8 cellular contexts compared by ENCODE assay signal in genomic region chr1:25022361-25023189, GRCh38.
DNase-seq lines count a peak whose midpoint lies in the region; ATAC-seq, FAIRE-seq and TF ChIP-seq lines count a peak whose summit lies in the region.

No MANE protein-coding gene starts in this region.

- no peak overlapping the region for H4K8ac ChIP-seq in H1 (ENCODE audit: extremely low read depth, insufficient read depth, low read length)

- H3K23ac ChIP-seq in H1 (ENCODE audit: insufficient read length), result no peak overlapping the region

- no peaks in the 10 kb centered on the region for H3K27me3 Mint-ChIP-seq in stimulated activated memory B cell treated with anti-CD40 and anti-IgM and Interleukin-4, amounts not matched to agents 10 μg/mL and 1 μg/mL and 100 μg/mL, for 72 hours

- peaks cover 0 to 5% of the 10 kb centered on the region in 2 experiments for H4K20me1 ChIP-seq in H1 (replicated peaks in 1 of 2; ENCODE audit: control insufficient read depth in 1 of 2, insufficient read depth in 2 of 2, low read length in 2 of 2)

- no peak overlapping the region; the same call in 1 of the 2 replicates for H2BK12ac ChIP-seq in H1 (ENCODE audit: low read depth, low read length)

- H3K27ac ChIP-seq in H1 (ENCODE audit: low read depth, low read length) (no peak overlapping the region), muscle layer of duodenum (ENCODE audit: low read length) (peak overlapping the region; percentile 35)

- H3K36me3 ChIP-seq in H1 (ENCODE audit: control insufficient read depth in 2 of 4, insufficient read depth in 4 of 4, low read length in 3 of 4) (no peaks in the 10 kb centered on the region), muscle layer of duodenum (ENCODE audit: control insufficient read depth in 1 of 2, insufficient read depth in 2 of 2, low read length in 2 of 2) (no peaks in the 10 kb centered on the region)

- WGBS in H1 (ENCODE audit: extremely low coverage in 1 of 2, insufficient coverage in 1 of 2, insufficient read length in 1 of 2, insufficient replicate concordance in 2 of 2, low coverage in 1 of 2, low lambda C conversion rate in 2 of 2, missing lambda C conversion rate in 1 of 2), 2 experiments, result 69% methylated on average over 14 of the region's 20 CpGs; no CpG with 5 or more reads in 1 of the 2 experiments

- peaks cover 96% of the 10 kb centered on the region for H3K4me1 Mint-ChIP-seq in stimulated activated memory B cell treated with anti-CD40 and anti-IgM and Interleukin-4, amounts not matched to agents 10 μg/mL and 1 μg/mL and 100 μg/mL, for 72 hours

- no peak overlapping the region for H3K14ac ChIP-seq in H1 (ENCODE audit: insufficient read length)

- H3K4me2 ChIP-seq in H1 (ENCODE audit: insufficient read depth in 1 of 2, low read depth in 2 of 2, low read length in 2 of 2), result no peak overlapping the region

- FAIRE-seq in H1 (lab: Jason Lieb, UNC), result no peak

- TF ChIP-seq POLR2A in GM15510 (IDR thresholded peaks at IDR 0.05; ENCODE audit: borderline replicate concordance, extremely low read depth, insufficient read length) (peak; percentile 54), H1 (IDR thresholded peaks at IDR 0.05; ENCODE audit: control extremely low read depth in 1 of 2, low read depth in 2 of 2, low read length in 2 of 2) (no peak)

- H3K9me3 ChIP-seq in H1 (ENCODE audit: insufficient read depth in 2 of 2, low read depth in 1 of 2, low read length in 1 of 2) (no peaks in the 10 kb centered on the region), muscle layer of duodenum (ENCODE audit: control insufficient read depth in 1 of 2, low read length in 2 of 2) (no peaks in the 10 kb centered on the region)

- H3K18ac ChIP-seq in H1 (ENCODE audit: extremely low read depth, low read length), result peak overlapping the region; percentile 60

- H3K4me1 ChIP-seq in H1 (replicated peaks in 1 of 4; ENCODE audit: control insufficient read depth in 3 of 4, insufficient read depth in 4 of 4, low read length in 3 of 4) (peaks cover 0 to 23% (median 15%) of the 10 kb centered on the region in 4 experiments; a peak in 6 of 7 replicates), muscle layer of duodenum (ENCODE audit: control insufficient read depth in 1 of 2, insufficient read depth in 2 of 2, low read length in 2 of 2) (peaks cover 0 to 9% of the 10 kb centered on the region in 2 donors)

- no peaks in the 10 kb centered on the region for H3K36me3 Mint-ChIP-seq in stimulated activated memory B cell treated with anti-CD40 and anti-IgM and Interleukin-4, amounts not matched to agents 10 μg/mL and 1 μg/mL and 100 μg/mL, for 72 hours

- peak; percentile 91 for DNase-seq in NCI-H226
- peak; percentile 95 for DNase-seq in activated CD8-positive, alpha-beta memory T cell treated with anti-CD3 and anti-CD28 coated beads for 24 hours
- DNase-seq in H1 (ENCODE audit: low read depth in 1 of 2, low spot score in 2 of 2), result peak in 1 of 2 experiments; percentile 23
- no peak for DNase-seq in NCI-H2029 treated with DMSO at 0.1 percent for 48 hours (lab: John Stamatoyannopoulos, UW)

- no peak overlapping the region for H2AFZ ChIP-seq in H1 (ENCODE audit: low read length)

- no peak overlapping the region for H3K9ac ChIP-seq in H1 (replicated peaks in 1 of 4; ENCODE audit: extremely low read depth in 1 of 4, low read depth in 3 of 4, low read length in 3 of 4)

- TF ChIP-seq RAD21 in H1 (IDR thresholded peaks at IDR 0.05 in 1 of 2, conservative IDR thresholded peaks at IDR 0.05 in 1 of 2; ENCODE audit: low read depth in 2 of 2, low read length in 2 of 2), result no peak

- POLR2A ChIA-PET in H1 (lab: Charles Lee; ENCODE audit: partially characterized antibody), result interaction anchor here (0.9 to 1.3 kb wide), 3 partner anchors 11 to 75 kb away, joined by 3 read pairs; no protein-coding TSS in a partner anchor

- peak overlapping the region; percentile 85; the same call in 1 of the 2 replicates for H2BK5ac ChIP-seq in H1 (ENCODE audit: low read depth, low read length)

- peak overlapping the region; percentile 32; the same call in 1 of the 2 replicates for H2BK20ac ChIP-seq in H1 (ENCODE audit: low read length)

- peak overlapping the region; percentile 15 for H2BK120ac ChIP-seq in H1 (replicated peaks; ENCODE audit: low read depth, low read length)

- peak; percentile 60 for ATAC-seq in HG02610 (IDR thresholded peaks at IDR 0.05; ENCODE audit: unreplicated experiment)
- ATAC-seq in stimulated activated memory B cell treated with anti-CD40 and anti-IgM and Interleukin-4, amounts not matched to agents 10 μg/mL and 1 μg/mL and 100 μg/mL, for 72 hours, result peak; percentile 95

- H4K5ac ChIP-seq in H1 (ENCODE audit: insufficient read length, low read depth, low read length), result no peak overlapping the region

- no peak for TF ChIP-seq EP300 in H1 (IDR thresholded peaks at IDR 0.05; ENCODE audit: borderline replicate concordance in 1 of 2, low read depth in 2 of 2, low read length in 2 of 2)

- H3K56ac ChIP-seq in H1 (replicated peaks; ENCODE audit: insufficient read length, low read depth, low read length), result no peak overlapping the region

- CTCF ChIA-PET in H1 (lab: Charles Lee; ENCODE audit: partially characterized antibody), result interaction anchor here (0.5 to 2.0 kb wide), 6 partner anchors 13 to 1396 kb away, joined by 3 to 10 read pairs (median 3); no protein-coding TSS in a partner anchor

- H3K23me2 ChIP-seq in H1 (ENCODE audit: low read depth, low read length), result 0 out of 2 replicates have a peak, but pooled peaks cover 5% of the 10 kb centered on the region

- H3K27ac Mint-ChIP-seq in stimulated activated memory B cell treated with anti-CD40 and anti-IgM and Interleukin-4, amounts not matched to agents 10 μg/mL and 1 μg/mL and 100 μg/mL, for 72 hours, result peak overlapping the region; percentile 98

- no peaks in the 10 kb centered on the region for H3K79me2 ChIP-seq in H1 (ENCODE audit: control insufficient read depth in 1 of 2, insufficient read depth in 2 of 2, low read length in 2 of 2)

- H3K4me3 Mint-ChIP-seq in stimulated activated memory B cell treated with anti-CD40 and anti-IgM and Interleukin-4, amounts not matched to agents 10 μg/mL and 1 μg/mL and 100 μg/mL, for 72 hours, result peak overlapping the region; percentile 59

- peak overlapping the region; percentile 59 for H4K91ac ChIP-seq in H1 (replicated peaks; ENCODE audit: insufficient read length, low read length)

- no peak for TF ChIP-seq CTCF in H1 (IDR thresholded peaks at IDR 0.05; ENCODE audit: control extremely low read depth in 1 of 3, insufficient read depth in 1 of 3, low read depth in 1 of 3, low read length in 3 of 3)

- no peaks in the 10 kb centered on the region for H3K79me1 ChIP-seq in H1 (ENCODE audit: low read depth, low read length)

- no peak overlapping the region for H3K4ac ChIP-seq in H1 (replicated peaks; ENCODE audit: insufficient read length, low read depth, low read length)

- no peak overlapping the region for H2AK5ac ChIP-seq in H1 (ENCODE audit: low read depth, low read length)

- no peak overlapping the region for H3K4me3 ChIP-seq in H1 (ENCODE audit: extremely low read depth in 1 of 4, insufficient read depth in 2 of 4, low read depth in 3 of 4, low read length in 4 of 4)
- no peak overlapping the region for H3K4me3 ChIP-seq in muscle layer of duodenum (ENCODE audit: low read depth in 1 of 2, low read length in 2 of 2)

- H3K9me3 Mint-ChIP-seq in stimulated activated memory B cell treated with anti-CD40 and anti-IgM and Interleukin-4, amounts not matched to agents 10 μg/mL and 1 μg/mL and 100 μg/mL, for 72 hours, result no peaks in the 10 kb centered on the region

- H2BK15ac ChIP-seq in H1 (ENCODE audit: low read length), result peak overlapping the region; percentile 88; the same call in 1 of the 2 replicates

- H3K27me3 ChIP-seq in H1 (replicated peaks in 1 of 4; ENCODE audit: control insufficient read depth in 3 of 4, extremely low read depth in 1 of 4, insufficient read depth in 3 of 4, low read length in 3 of 4) (no peaks in the 10 kb centered on the region; a peak in 1 of 7 replicates), muscle layer of duodenum (ENCODE audit: low read depth, low read length) (no peaks in the 10 kb centered on the region)

TF ChIP-seq in H1, 55 proteins besides CTCF, POLR2A, EP300 and RAD21:
- TF ChIP-seq POLR2AphosphoS5 (IDR thresholded peaks at IDR 0.05; ENCODE audit: low read depth, low read length), result no peak
- peak; percentile 54; the same call in 1 of the 2 replicates for TF ChIP-seq JUND (IDR thresholded peaks at IDR 0.05; ENCODE audit: low read length)
